Comparison of ENCODE assay signal across 15 cellular contexts in genomic region chr15:33064878-33065277, GRCh38.
DNase-seq lines count a peak whose midpoint lies in the region; ATAC-seq, FAIRE-seq and TF ChIP-seq lines count a peak whose summit lies in the region.
"Had no signal": no experiment of that assay in that cellular context is flagged by ENCODE, and none has a peak within 500 bp of the region (broad histone marks: within the 10 kb centered on the region; RNA-seq: fewer than 3 reads in every experiment).

No MANE protein-coding gene starts in this region.

- ATAC-seq in HG02571 (IDR thresholded peaks at IDR 0.05; ENCODE audit: unreplicated experiment) = no peak
- ATAC-seq: heart left ventricle, sciatic nerve had no signal

- H3K36me3 ChIP-seq in MG63 (no peaks in the 10 kb centered on the region), neural progenitor cell (no peaks in the 10 kb centered on the region)
- H3K36me3 ChIP-seq: heart left ventricle had no signal

- no peak overlapping the region for H3K27ac ChIP-seq in neural progenitor cell
- H3K27ac ChIP-seq: BLaER1 treated with 17β-estradiol and CSF1 and Interleukin-3, amounts not matched to agents 10 nM and 100 nM; heart left ventricle had no signal

- no peak overlapping the region for H3K4me3 Mint-ChIP-seq in neural progenitor cell
- H3K4me3 Mint-ChIP-seq: activated naive CD4-positive, alpha-beta T cell treated with anti-CD3 and anti-CD28 coated beads for 36 hours had no signal

- peaks cover 27% of the 10 kb centered on the region for H3K4me1 ChIP-seq in neural progenitor cell

- H3K4me3 ChIP-seq in MG63 (no peak overlapping the region), neural progenitor cell (no peak overlapping the region)
- H3K4me3 ChIP-seq: BLaER1 treated with 17β-estradiol and CSF1 and Interleukin-3, amounts not matched to agents 10 nM and 100 nM; heart left ventricle had no signal

- H3K4me1 Mint-ChIP-seq in neural progenitor cell = peaks cover 34% of the 10 kb centered on the region

- H3K9me3 ChIP-seq in MG63 (no peaks in the 10 kb centered on the region), neural progenitor cell (ENCODE audit: low read depth) (no peaks in the 10 kb centered on the region)
- H3K9me3 ChIP-seq: heart left ventricle had no signal

- no peak for FAIRE-seq in H54 (lab: Jason Lieb, UNC)

- H3F3A ChIP-seq in neural progenitor cell (ENCODE audit: low read depth) = no peaks in the 10 kb centered on the region

- H3K79me2 ChIP-seq in neural progenitor cell (ENCODE audit: low read depth) = no peaks in the 10 kb centered on the region

- H3K9ac ChIP-seq in neural progenitor cell = no peak overlapping the region
- H3K9ac ChIP-seq: BLaER1 treated with 17β-estradiol and CSF1 and Interleukin-3, amounts not matched to agents 10 nM and 100 nM had no signal

- H3K27me3 ChIP-seq in MG63 (no peaks in the 10 kb centered on the region), neural progenitor cell (no peaks in the 10 kb centered on the region)
- H3K27me3 ChIP-seq: BLaER1 treated with 17β-estradiol and CSF1 and Interleukin-3, amounts not matched to agents 10 nM and 100 nM; heart left ventricle had no signal

- no peak overlapping the region for H2AFZ ChIP-seq in neural progenitor cell (replicated peaks)

- peak overlapping the region; percentile 65 for H3K27ac Mint-ChIP-seq in neural progenitor cell
- H3K27ac Mint-ChIP-seq: activated naive CD4-positive, alpha-beta T cell treated with anti-CD3 and anti-CD28 coated beads for 36 hours had no signal

- H3K27me3 Mint-ChIP-seq in neural progenitor cell (ENCODE audit: insufficient read depth, low read depth) = peaks cover 5% of the 10 kb centered on the region

- no peak for TF ChIP-seq CTCF in neural progenitor cell (IDR thresholded peaks at IDR 0.05)

- TF ChIP-seq POLR2A in H54 (IDR thresholded peaks at IDR 0.05; ENCODE audit: low read depth, low read length) = no peak

- H3K9me3 Mint-ChIP-seq in neural progenitor cell = no peaks in the 10 kb centered on the region
- H3K9me3 Mint-ChIP-seq: activated naive CD4-positive, alpha-beta T cell treated with anti-CD3 and anti-CD28 coated beads for 36 hours had no signal

- H3K36me3 Mint-ChIP-seq in neural progenitor cell = no peaks in the 10 kb centered on the region

- H3K4me2 ChIP-seq in neural progenitor cell = no peak overlapping the region
- H3K4me2 ChIP-seq: BLaER1 treated with 17β-estradiol and CSF1 and Interleukin-3, amounts not matched to agents 10 nM and 100 nM had no signal

- peak; percentile 60 for DNase-seq in AG20443 (ENCODE audit: low spot score)
- DNase-seq in MG63 = peak; percentile 41
- DNase-seq in dedifferentiated amniotic fluid mesenchymal stem cell (ENCODE audit: extremely low spot score) = peak; percentile 58
- no peak for DNase-seq in neural progenitor cell (ENCODE audit: low spot score)
- DNase-seq in H54 (ENCODE audit: insufficient read length, low spot score) = no peak
- no peak for DNase-seq in NCI-H1694 treated with DMSO at 0.1 percent for 48 hours (lab: John Stamatoyannopoulos, UW)
- no peak for DNase-seq in DMS114 treated with DMSO at 0.1 percent for 48 hours (lab: John Stamatoyannopoulos, UW; ENCODE audit: unreplicated experiment)
- DNase-seq: activated CD4-positive, alpha-beta T cell treated with anti-CD3 and anti-CD28 coated beads, Interleukin-2, amount 50 U/mL, for 48 hours; activated naive CD4-positive, alpha-beta T cell treated with anti-CD3 and anti-CD28 coated beads for 36 hours; heart left ventricle; NCI-H1694; trophoblast cell had no signal

- H4K20me1 ChIP-seq in neural progenitor cell (ENCODE audit: low read depth) = no peaks in the 10 kb centered on the region

Comparison
In these comparisons a context has a peak if more than half of its experiments do, and no peak if none do; other contexts are left out.
1. DNase-seq: peak in AG20443 (single experiment), MG63 (single experiment) and dedifferentiated amniotic fluid mesenchymal stem cell (single experiment); none in neural progenitor cell (single experiment), H54 (single experiment), NCI-H1694 treated with DMSO at 0.1 percent for 48 hours (single experiment) and DMS114 treated with DMSO at 0.1 percent for 48 hours (single experiment).